Comparison of ENCODE assay signal across 34 cellular contexts in genomic region chr16:86982347-86982596, GRCh38.
"Had no signal": no experiment of that assay in that cellular context is flagged by ENCODE, and none has a peak within 500 bp of the region (broad histone marks: within the 10 kb centered on the region; RNA-seq: fewer than 3 reads in every experiment).

No MANE protein-coding gene starts in this region.

- H3K9me3 Mint-ChIP-seq: activated B cell treated with CpG ODN at 0.5 μM for 24 hours; activated CD4-positive, alpha-beta memory T cell treated with anti-CD3 and anti-CD28 coated beads for 36 hours; activated CD4-positive, alpha-beta T cell treated with anti-CD3 and anti-CD28 coated beads, Interleukin-2, amount 10 ng/mL, durations not matched to agents 24 days and 14 days; activated CD8-positive, alpha-beta T cell treated with anti-CD3 and anti-CD28 coated beads for 36 hours; activated naive CD4-positive, alpha-beta T cell treated with anti-CD3 and anti-CD28 coated beads for 36 hours; activated naive CD4-positive, alpha-beta T cell treated with anti-CD3 and anti-CD28 coated beads, Interleukin-2, amount 50 U/mL, for 72 hours; activated naive CD8-positive, alpha-beta T cell treated with anti-CD3 and anti-CD28 coated beads for 36 hours; activated T-cell treated with anti-CD3 and anti-CD28 coated beads, Interleukin-2, amount 50 U/mL, for 4 hours; activated T-cell treated with anti-CD3 and anti-CD28 coated beads, Interleukin-2, amount 50 U/mL, for 72 hours; activated T-helper 1 cell treated with anti-CD3 and anti-CD28 coated beads, Interleukin-12 subunit alpha, Interleukin-12 subunit beta, Interleukin-2, Interleukin-4 antibody, amounts not matched to agents 30 ng/mL and 10 ng/mL and 1 ng/mL, durations not matched to agents 14 hours and 24 hours and 36 hours; activated T-helper 17 cell treated with anti-CD3 and anti-CD28 coated beads, Interleukin-2, amount 50 U/mL, for 72 hours; T-helper 1 cell treated with Interleukin-12 subunit alpha and Interleukin-12 subunit beta and Interleukin-4 antibody, amounts not matched to agents 30 μg/mL and 1 μg/mL, for 36 hours; T-helper 2 cell treated with Interferon-gamma antibody and Interleukin-4, amounts not matched to agents 5 μg/mL and 100 μg/mL, for 36 hours had no signal

- H3K27me3 Mint-ChIP-seq: activated B cell treated with CpG ODN at 0.5 μM for 24 hours; activated CD4-positive, alpha-beta memory T cell treated with anti-CD3 and anti-CD28 coated beads for 36 hours; activated CD4-positive, alpha-beta T cell treated with anti-CD3 and anti-CD28 coated beads, Interleukin-2, amount 10 ng/mL, durations not matched to agents 24 days and 14 days; activated CD8-positive, alpha-beta T cell treated with anti-CD3 and anti-CD28 coated beads for 36 hours; activated naive CD8-positive, alpha-beta T cell treated with anti-CD3 and anti-CD28 coated beads for 36 hours had no signal

- H3K27ac ChIP-seq: adrenal gland, body of pancreas, brain microvascular endothelial cell, breast epithelium, VCaP had no signal

- DNase-seq: activated B cell treated with CpG ODN at 0.5 μM for 24 hours; activated CD4-positive, alpha-beta memory T cell treated with anti-CD3 and anti-CD28 coated beads for 36 hours; activated CD4-positive, alpha-beta T cell treated with anti-CD3 and anti-CD28 coated beads for 4 hours; activated CD4-positive, alpha-beta T cell treated with anti-CD3 and anti-CD28 coated beads, Interleukin-2, amount 10 ng/mL, durations not matched to agents 24 days and 14 days; activated CD4-positive, alpha-beta T cell treated with anti-CD3 and anti-CD28 coated beads, Interleukin-2, amount 50 U/mL, for 1 hour; activated CD4-positive, alpha-beta T cell treated with anti-CD3 and anti-CD28 coated beads, Interleukin-2, amount 50 U/mL, for 4 hours; activated CD4-positive, CD25-positive, alpha-beta regulatory T cell treated with anti-CD3 and anti-CD28 coated beads, Interleukin-2, amount 50 U/mL, for 72 hours; activated CD8-positive, alpha-beta memory T cell treated with anti-CD3 and anti-CD28 coated beads, Interleukin-2, amount 50 U/mL, for 4 hours; activated CD8-positive, alpha-beta T cell treated with anti-CD3 and anti-CD28 coated beads for 36 hours; activated gamma-delta T cell treated with Interleukin-2 at 50 U/mL for 16 hours; activated naive CD4-positive, alpha-beta T cell; activated naive CD4-positive, alpha-beta T cell treated with anti-CD3 and anti-CD28 coated beads for 36 hours; activated naive CD4-positive, alpha-beta T cell treated with anti-CD3 and anti-CD28 coated beads, Interleukin-2, amount 50 U/mL, for 16 hours; activated naive CD8-positive, alpha-beta T cell treated with anti-CD3 and anti-CD28 coated beads for 36 hours; activated T-cell treated with anti-CD3 and anti-CD28 coated beads for 4 hours; activated T-cell treated with anti-CD3 and anti-CD28 coated beads, Interleukin-2, amount 50 U/mL, for 1 hour; activated T-cell treated with anti-CD3 and anti-CD28 coated beads, Interleukin-2, amount 50 U/mL, for 4 hours; activated T-cell treated with anti-CD3 and anti-CD28 coated beads, Interleukin-2, amount 50 U/mL, for 72 hours; adrenal gland; amniotic stem cell; aorta; body of pancreas; brain microvascular endothelial cell; SW 1271; T-helper 1 cell; T-helper 2 cell; T-helper 9 cell had no signal

- H3K27me3 ChIP-seq: adrenal gland, body of pancreas, brain microvascular endothelial cell, breast epithelium had no signal

- H3K4me3 ChIP-seq: adrenal gland, body of pancreas, breast epithelium had no signal

- H3K9me3 ChIP-seq: adrenal gland, body of pancreas, breast epithelium had no signal

- H3K4me1 Mint-ChIP-seq: activated B cell treated with CpG ODN at 0.5 μM for 24 hours; activated CD4-positive, alpha-beta T cell treated with anti-CD3 and anti-CD28 coated beads, Interleukin-2, amount 10 ng/mL, durations not matched to agents 24 days and 14 days; activated naive CD8-positive, alpha-beta T cell treated with anti-CD3 and anti-CD28 coated beads for 36 hours; activated T-helper 17 cell treated with anti-CD3 and anti-CD28 coated beads, Interleukin-2, amount 50 U/mL, for 72 hours had no signal

- H3K4me1 ChIP-seq: adrenal gland, body of pancreas, breast epithelium had no signal

- H3K4me3 Mint-ChIP-seq: activated B cell treated with CpG ODN at 0.5 μM for 24 hours; activated CD4-positive, alpha-beta memory T cell treated with anti-CD3 and anti-CD28 coated beads for 36 hours; activated CD4-positive, alpha-beta T cell treated with anti-CD3 and anti-CD28 coated beads, Interleukin-2, amount 10 ng/mL, durations not matched to agents 24 days and 14 days; activated CD8-positive, alpha-beta T cell treated with anti-CD3 and anti-CD28 coated beads for 36 hours; activated naive CD4-positive, alpha-beta T cell treated with anti-CD3 and anti-CD28 coated beads for 36 hours; activated naive CD8-positive, alpha-beta T cell treated with anti-CD3 and anti-CD28 coated beads for 36 hours; activated T-cell treated with anti-CD3 and anti-CD28 coated beads, Interleukin-2, amount 50 U/mL, for 4 hours; activated T-cell treated with anti-CD3 and anti-CD28 coated beads, Interleukin-2, amount 50 U/mL, for 72 hours; activated T-helper 1 cell treated with anti-CD3 and anti-CD28 coated beads, Interleukin-12 subunit alpha, Interleukin-12 subunit beta, Interleukin-2, Interleukin-4 antibody, amounts not matched to agents 30 ng/mL and 10 ng/mL and 1 ng/mL, durations not matched to agents 14 hours and 24 hours and 36 hours; activated T-helper 17 cell treated with anti-CD3 and anti-CD28 coated beads, Interleukin-2, amount 50 U/mL, for 72 hours; T-helper 1 cell treated with Interleukin-12 subunit alpha and Interleukin-12 subunit beta and Interleukin-4 antibody, amounts not matched to agents 30 μg/mL and 1 μg/mL, for 36 hours; T-helper 2 cell treated with Interferon-gamma antibody and Interleukin-4, amounts not matched to agents 5 μg/mL and 100 μg/mL, for 36 hours had no signal

- H3K36me3 Mint-ChIP-seq: activated CD4-positive, alpha-beta memory T cell treated with anti-CD3 and anti-CD28 coated beads for 36 hours; activated naive CD4-positive, alpha-beta T cell treated with anti-CD3 and anti-CD28 coated beads, Interleukin-2, amount 50 U/mL, for 72 hours; activated naive CD8-positive, alpha-beta T cell treated with anti-CD3 and anti-CD28 coated beads for 36 hours had no signal

- H3K27ac Mint-ChIP-seq: activated B cell treated with CpG ODN at 0.5 μM for 24 hours; activated CD4-positive, alpha-beta memory T cell treated with anti-CD3 and anti-CD28 coated beads for 36 hours; activated CD4-positive, alpha-beta T cell treated with anti-CD3 and anti-CD28 coated beads, Interleukin-2, amount 10 ng/mL, durations not matched to agents 24 days and 14 days; activated CD8-positive, alpha-beta T cell treated with anti-CD3 and anti-CD28 coated beads for 36 hours; activated naive CD4-positive, alpha-beta T cell treated with anti-CD3 and anti-CD28 coated beads for 36 hours; activated naive CD4-positive, alpha-beta T cell treated with anti-CD3 and anti-CD28 coated beads, Interleukin-2, amount 50 U/mL, for 72 hours; activated naive CD8-positive, alpha-beta T cell treated with anti-CD3 and anti-CD28 coated beads for 36 hours; activated T-cell treated with anti-CD3 and anti-CD28 coated beads, Interleukin-2, amount 50 U/mL, for 72 hours; activated T-helper 1 cell treated with anti-CD3 and anti-CD28 coated beads, Interleukin-12 subunit alpha, Interleukin-12 subunit beta, Interleukin-2, Interleukin-4 antibody, amounts not matched to agents 30 ng/mL and 10 ng/mL and 1 ng/mL, durations not matched to agents 14 hours and 24 hours and 36 hours; activated T-helper 17 cell treated with anti-CD3 and anti-CD28 coated beads, Interleukin-2, amount 50 U/mL, for 72 hours; T-helper 1 cell treated with Interleukin-12 subunit alpha and Interleukin-12 subunit beta and Interleukin-4 antibody, amounts not matched to agents 30 μg/mL and 1 μg/mL, for 36 hours; T-helper 2 cell treated with Interferon-gamma antibody and Interleukin-4, amounts not matched to agents 5 μg/mL and 100 μg/mL, for 36 hours had no signal

- H3K36me3 ChIP-seq: adrenal gland, brain microvascular endothelial cell, breast epithelium had no signal
